Comparison of ENCODE assay signal across 21 cellular contexts in the genomic region with DNA sequence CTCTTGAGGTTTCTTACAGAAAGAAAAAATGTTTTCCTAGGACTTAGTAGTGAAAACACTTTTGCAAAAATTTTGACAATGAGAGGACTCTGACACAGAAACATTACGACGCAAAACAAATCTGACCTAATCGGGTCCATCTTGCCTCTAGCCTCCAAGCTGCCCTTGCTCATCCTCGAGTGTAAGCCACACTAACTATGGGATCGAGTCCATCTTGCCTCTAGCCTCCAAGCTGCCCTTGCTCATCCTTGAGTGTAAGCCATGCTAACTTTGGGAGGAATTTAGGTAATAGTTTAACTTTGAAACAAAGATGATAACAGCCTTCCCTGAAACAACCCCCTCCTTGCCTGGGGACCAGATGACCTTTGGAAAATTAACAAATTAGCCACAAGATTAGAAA.
DNase-seq lines count a peak whose midpoint lies in the region; ATAC-seq, FAIRE-seq and TF ChIP-seq lines count a peak whose summit lies in the region.
"Had no signal": no experiment of that assay in that cellular context is flagged by ENCODE, and none has a peak within 500 bp of the region (broad histone marks: within the 10 kb centered on the region; RNA-seq: fewer than 3 reads in every experiment).

No MANE protein-coding gene starts in this region.

- no TSS peak for BruUV-seq in K562 (replicated peaks; lab: Mats Ljungman, UMichigan)

- no peaks in the 10 kb centered on the region for H3K36me3 Mint-ChIP-seq in CD14-positive monocyte
- H3K36me3 Mint-ChIP-seq: CD4-positive, CD25-positive, alpha-beta regulatory T cell; CD8-positive, alpha-beta memory T cell had no signal

- POLR2A ChIA-PET in K562 (lab: Yijun Ruan, JAX) = no interaction called here

- TF ChIP-seq CTCF in AG10803 (conservative IDR thresholded peaks at IDR 0.05; ENCODE audit: low read length) (no peak), K562 (IDR thresholded peaks at IDR 0.05 in 2 of 3, conservative IDR thresholded peaks at IDR 0.05 in 1 of 3; ENCODE audit: insufficient read depth in 2 of 3, low read depth in 1 of 3, low read length in 3 of 3) (no peak), CD14-positive monocyte (IDR thresholded peaks at IDR 0.05) (no peak)

- FAIRE-seq in K562 (lab: Jason Lieb, UNC) = no peak
- FAIRE-seq: A549, D721Med, G401.6, GM12891, H54 had no signal

- H3K4me1 ChIP-seq in K562 (replicated peaks in 1 of 2; ENCODE audit: control insufficient read depth in 2 of 2, insufficient read depth in 2 of 2, low read length in 2 of 2) = no peaks in the 10 kb centered on the region; a peak in 1 of 5 replicates
- H3K4me1 ChIP-seq: A549; BLaER1 treated with 17β-estradiol and CSF1 and Interleukin-3, amounts not matched to agents 10 nM and 100 nM had no signal

- H3K9me3 Mint-ChIP-seq in CD14-positive monocyte = peaks cover 0 to 5% (median 0%) of the 10 kb centered on the region in 7 donors
- H3K9me3 Mint-ChIP-seq: CD8-positive, alpha-beta memory T cell had no signal

- no peaks in the 10 kb centered on the region for H3K9me3 ChIP-seq in K562 (replicated peaks; ENCODE audit: control insufficient read depth, insufficient read depth, low read depth, low read length)
- H3K9me3 ChIP-seq: A549; BLaER1 treated with 17β-estradiol and CSF1 and Interleukin-3, amounts not matched to agents 10 nM and 100 nM had no signal

- H3K27ac Mint-ChIP-seq in CD14-positive monocyte = no peak overlapping the region
- H3K27ac Mint-ChIP-seq: B cell; CD4-positive, CD25-positive, alpha-beta regulatory T cell; CD8-positive, alpha-beta memory T cell; GM23338 had no signal

- no peak overlapping the region for H3K4me3 Mint-ChIP-seq in CD14-positive monocyte
- H3K4me3 Mint-ChIP-seq: B cell; CD4-positive, CD25-positive, alpha-beta regulatory T cell; CD8-positive, alpha-beta memory T cell; GM23338 had no signal

- in situ Hi-C loops in K562 (cut with MboI) = no loop called here

- no peak for DNase-seq in Right ventricle myocardium inferior (ENCODE audit: missing footprints)
- DNase-seq in cardiac septum (ENCODE audit: low spot score) = no peak
- DNase-seq in AG10803 (ENCODE audit: low read depth) = peak; percentile 20
- DNase-seq in K562 (ENCODE audit: extremely low read depth in 1 of 4, low spot score in 3 of 4) = no peak
- DNase-seq in left lobe of liver (ENCODE audit: low spot score) = peak; percentile 50
- DNase-seq in CD14-positive monocyte (ENCODE audit: low spot score) = no peak
- DNase-seq in NCI-H748 treated with DMSO at 0.1 percent for 48 hours (lab: John Stamatoyannopoulos, UW) = no peak
- DNase-seq: CD4-positive, CD25-positive, alpha-beta regulatory T cell; CD8-positive, alpha-beta memory T cell; COR-L47; HCEC 1CT had no signal

- 2% methylated on average over 5 of the region's 5 CpGs for WGBS in K562 (ENCODE audit: insufficient coverage, low coverage, missing lambda C conversion rate)

- no peaks in the 10 kb centered on the region for H4K20me1 ChIP-seq in K562 (replicated peaks; ENCODE audit: control insufficient read depth, insufficient read depth, low read length)
- H4K20me1 ChIP-seq: BLaER1 treated with 17β-estradiol and CSF1 and Interleukin-3, amounts not matched to agents 10 nM and 100 nM had no signal

- no peak overlapping the region for H3K27ac ChIP-seq in K562 (ENCODE audit: extremely low read depth, low read depth, low read length)
- H3K27ac ChIP-seq: 22Rv1; A549; BLaER1 treated with 17β-estradiol and CSF1 and Interleukin-3, amounts not matched to agents 10 nM and 100 nM; HL-60 had no signal

- H3K9ac ChIP-seq in K562 (ENCODE audit: insufficient read depth in 1 of 2, low read depth in 2 of 2, low read length in 2 of 2) = no peak overlapping the region
- H3K9ac ChIP-seq: BLaER1 treated with 17β-estradiol and CSF1 and Interleukin-3, amounts not matched to agents 10 nM and 100 nM had no signal

- H3K9me1 ChIP-seq in K562 (ENCODE audit: control insufficient read depth, insufficient read depth, low read length) = no peaks in the 10 kb centered on the region

- H2AFZ ChIP-seq in K562 (ENCODE audit: low read depth, low read length) = no peak overlapping the region
- H2AFZ ChIP-seq: GM23338 had no signal

- TF ChIP-seq RAD21 in K562 (CRISPR knock-in tag; conservative IDR thresholded peaks at IDR 0.05 in 1 of 2, IDR thresholded peaks at IDR 0.05 in 1 of 2) = no peak

- peaks cover 0 to 3% (median 0%) of the 10 kb centered on the region in 3 donors for H3K27me3 Mint-ChIP-seq in CD14-positive monocyte (ENCODE audit: low read depth in 3 of 3)
- H3K27me3 Mint-ChIP-seq: B cell; CD4-positive, CD25-positive, alpha-beta regulatory T cell; CD8-positive, alpha-beta memory T cell had no signal

- no peak overlapping the region for H3K4me2 ChIP-seq in K562 (ENCODE audit: insufficient read depth, low read length)
- H3K4me2 ChIP-seq: A549; BLaER1 treated with 17β-estradiol and CSF1 and Interleukin-3, amounts not matched to agents 10 nM and 100 nM; GM23338 had no signal

- CTCF ChIA-PET in K562 (lab: Yijun Ruan, JAX; ENCODE audit: low intra/inter-chr PET ratio) = no interaction called here

- no peaks in the 10 kb centered on the region for H3K4me1 Mint-ChIP-seq in CD14-positive monocyte
- H3K4me1 Mint-ChIP-seq: B cell; CD4-positive, CD25-positive, alpha-beta regulatory T cell; CD8-positive, alpha-beta memory T cell had no signal

- no peak for TF ChIP-seq POLR2A in K562 (conservative IDR thresholded peaks at IDR 0.05)

- H3K27me3 ChIP-seq in K562 (ENCODE audit: control insufficient read depth in 2 of 2, insufficient read depth in 2 of 2, low read length in 2 of 2) = peaks cover 0 to 10% of the 10 kb centered on the region in 2 experiments; a peak in 1 of 5 replicates
- H3K27me3 ChIP-seq: BLaER1 treated with 17β-estradiol and CSF1 and Interleukin-3, amounts not matched to agents 10 nM and 100 nM had no signal

- H3K79me2 ChIP-seq in K562 (ENCODE audit: control insufficient read depth, insufficient read depth, low read length) = no peaks in the 10 kb centered on the region

- TF ChIP-seq EP300 in K562 (IDR thresholded peaks at IDR 0.05; ENCODE audit: low read length) = no peak

- intact Hi-C loops in Right ventricle myocardium inferior (cut with DNase I) = no loop called here
- intact Hi-C loops in cardiac septum (cut with DNase I) = no loop called here
- intact Hi-C loops in K562 (cut with micrococcal nuclease) = no loop called here
- intact Hi-C loops in CD14-positive monocyte (cut with micrococcal nuclease) = no loop called here

- no peaks in the 10 kb centered on the region for H3K36me3 ChIP-seq in K562 (ENCODE audit: control insufficient read depth, insufficient read depth, low read length)
- H3K36me3 ChIP-seq: BLaER1 treated with 17β-estradiol and CSF1 and Interleukin-3, amounts not matched to agents 10 nM and 100 nM had no signal

- no peak overlapping the region for H3K4me3 ChIP-seq in AG10803 (ENCODE audit: low read length)
- H3K4me3 ChIP-seq in K562 = no peak overlapping the region
- H3K4me3 ChIP-seq: A549; BLaER1 treated with 17β-estradiol and CSF1 and Interleukin-3, amounts not matched to agents 10 nM and 100 nM; GM23338 had no signal

- peak; percentile 53 for ATAC-seq in Right ventricle myocardium inferior
- ATAC-seq in K562 = no peak
- peak; percentile 56 for ATAC-seq in left lobe of liver
- ATAC-seq: A549, GM23338 had no signal

TF ChIP-seq in K562, 482 proteins besides CTCF, POLR2A, EP300 and RAD21:
- TF ChIP-seq NR4A1 (CRISPR knock-in tag; IDR thresholded peaks at IDR 0.05) = no peak
- TF ChIP-seq NR4A1 (tag; IDR thresholded peaks at IDR 0.05) = 0 out of 2 replicates have a peak, but pooled peaks have one; percentile 45
- TF ChIP-seq, protein P1, sequence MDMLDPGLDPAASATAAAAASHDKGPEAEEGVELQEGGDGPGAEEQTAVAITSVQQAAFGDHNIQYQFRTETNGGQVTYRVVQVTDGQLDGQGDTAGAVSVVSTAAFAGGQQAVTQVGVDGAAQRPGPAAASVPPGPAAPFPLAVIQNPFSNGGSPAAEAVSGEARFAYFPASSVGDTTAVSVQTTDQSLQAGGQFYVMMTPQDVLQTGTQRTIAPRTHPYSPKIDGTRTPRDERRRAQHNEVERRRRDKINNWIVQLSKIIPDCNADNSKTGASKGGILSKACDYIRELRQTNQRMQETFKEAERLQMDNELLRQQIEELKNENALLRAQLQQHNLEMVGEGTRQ (CRISPR knock-in tag; IDR thresholded peaks at IDR 0.05) = no peak
- TF ChIP-seq CBFA2T3 (IDR thresholded peaks at IDR 0.05) = no peak
- TF ChIP-seq CHD2 (IDR thresholded peaks at IDR 0.05; ENCODE audit: low read depth, low read length) = no peak
- TF ChIP-seq CREM (IDR thresholded peaks at IDR 0.05; ENCODE audit: low read depth) = no peak

Comparison
In these comparisons a context has a peak if more than half of its experiments do, and no peak if none do; other contexts are left out.
1. DNase-seq: peak in AG10803 (single experiment) and left lobe of liver (single experiment); none in Right ventricle myocardium inferior (single experiment), cardiac septum (single experiment), K562 (0 of 4), CD14-positive monocyte (single experiment) and NCI-H748 treated with DMSO at 0.1 percent for 48 hours (single experiment).